In the genomic region with DNA sequence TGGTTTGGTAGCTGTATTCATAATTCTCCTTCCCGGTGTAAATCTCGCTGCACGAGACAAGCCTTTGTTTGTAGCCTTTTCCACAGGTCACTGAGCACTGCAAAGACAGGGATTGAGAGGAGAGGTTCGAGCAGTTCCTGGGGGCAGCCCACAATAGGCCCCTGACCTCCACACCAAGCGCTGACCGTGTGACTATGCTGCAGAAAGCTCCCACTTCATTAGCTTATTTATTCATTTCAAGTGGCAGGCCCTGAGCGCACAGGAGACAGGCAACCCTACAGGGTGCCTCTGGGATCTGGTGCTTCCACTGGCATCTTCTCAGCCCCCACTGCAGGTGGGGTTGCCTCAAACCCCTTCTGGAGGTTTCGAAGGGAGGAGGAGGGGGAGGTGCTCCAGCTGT, we compare ENCODE assay signal across 1 cellular context.
TF ChIP-seq lines count a peak whose summit lies in the region.

No MANE protein-coding gene starts in this region.

TF ChIP-seq in H1, 55 proteins besides CTCF, POLR2A, EP300 and RAD21:
- TF ChIP-seq, protein P1, sequence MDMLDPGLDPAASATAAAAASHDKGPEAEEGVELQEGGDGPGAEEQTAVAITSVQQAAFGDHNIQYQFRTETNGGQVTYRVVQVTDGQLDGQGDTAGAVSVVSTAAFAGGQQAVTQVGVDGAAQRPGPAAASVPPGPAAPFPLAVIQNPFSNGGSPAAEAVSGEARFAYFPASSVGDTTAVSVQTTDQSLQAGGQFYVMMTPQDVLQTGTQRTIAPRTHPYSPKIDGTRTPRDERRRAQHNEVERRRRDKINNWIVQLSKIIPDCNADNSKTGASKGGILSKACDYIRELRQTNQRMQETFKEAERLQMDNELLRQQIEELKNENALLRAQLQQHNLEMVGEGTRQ (IDR thresholded peaks at IDR 0.05; ENCODE audit: low read length) = no peak
- TF ChIP-seq TBP (IDR thresholded peaks at IDR 0.05; ENCODE audit: low read depth, low read length) (no peak), SAP30 (IDR thresholded peaks at IDR 0.05; ENCODE audit: insufficient read depth, insufficient replicate concordance, low read length) (no peak), SP1 (IDR thresholded peaks at IDR 0.05; ENCODE audit: low read depth, low read length) (no peak), RFX5 (IDR thresholded peaks at IDR 0.05; ENCODE audit: borderline replicate concordance, low read depth, low read length) (no peak), PHF8 (conservative IDR thresholded peaks at IDR 0.05; ENCODE audit: low read depth, low read length) (no peak), KDM5A (IDR thresholded peaks at IDR 0.05; ENCODE audit: low read length) (no peak)
TF ChIP-seq in H1: peak in this region for 0.
